In the genomic region with DNA sequence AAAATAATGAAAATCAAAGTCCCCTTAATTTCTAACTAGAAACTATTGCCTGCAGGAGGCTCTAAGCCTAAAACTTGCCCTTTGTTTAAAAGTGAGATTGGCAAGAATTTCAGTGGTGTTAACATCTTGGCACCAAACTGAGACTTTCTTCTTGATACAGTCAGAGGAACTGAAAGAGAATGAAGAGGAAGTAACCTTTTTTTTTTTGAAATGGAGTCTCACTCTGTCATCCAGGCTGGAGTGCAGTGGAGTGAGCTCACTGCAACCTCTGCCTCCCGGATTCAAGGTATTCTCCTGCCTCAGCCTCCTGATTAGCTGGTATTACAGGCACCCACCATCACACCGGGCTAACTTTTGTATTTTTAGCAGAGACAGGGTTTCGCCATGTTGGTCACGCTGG, we compare ENCODE assay signal across 8 cellular contexts.
DNase-seq lines count a peak whose midpoint lies in the region; ATAC-seq and TF ChIP-seq lines count a peak whose summit lies in the region.

No MANE protein-coding gene starts in this region.

- H3K4me1 Mint-ChIP-seq in nephron progenitor cell: peaks cover 14% of the 10 kb centered on the region

- H3K4me1 ChIP-seq in endocrine pancreas (ENCODE audit: control insufficient read depth, insufficient read depth, low read length): peaks cover 33% of the 10 kb centered on the region

- TF ChIP-seq POLR2A in erythroblast (IDR thresholded peaks at IDR 0.05; ENCODE audit: low read length): no peak

- H3K27ac Mint-ChIP-seq in nephron progenitor cell: no peak overlapping the region

- H3K9me3 Mint-ChIP-seq in nephron progenitor cell: peaks cover 10% of the 10 kb centered on the region

- H3K4me3 Mint-ChIP-seq in nephron progenitor cell: no peak overlapping the region

- H3K9ac ChIP-seq in endocrine pancreas (ENCODE audit: control insufficient read depth, insufficient read depth, low read length): no peak overlapping the region

- H3K27me3 Mint-ChIP-seq in nephron progenitor cell (ENCODE audit: low read depth, poor library complexity): no peaks in the 10 kb centered on the region

- peak overlapping the region; percentile 25 for H3K4me3 ChIP-seq in endocrine pancreas (ENCODE audit: control insufficient read depth, insufficient read depth, low read length)

- H3K9me3 ChIP-seq in endocrine pancreas (ENCODE audit: control insufficient read depth, low read length): no peaks in the 10 kb centered on the region

- H3K36me3 Mint-ChIP-seq in nephron progenitor cell (ENCODE audit: low read depth): peaks cover 11% of the 10 kb centered on the region

- no peaks in the 10 kb centered on the region for H3K36me3 ChIP-seq in endocrine pancreas (ENCODE audit: control insufficient read depth, insufficient read depth, low read length)

- DNase-seq in AML-193 (lab: John Stamatoyannopoulos, UW) (peak; percentile 61 to 63), erythroblast (lab: John Stamatoyannopoulos, UW) (no peak), nephron progenitor cell (no peak), COLO829 (ENCODE audit: low spot score) (no peak), NCI-H2029 (lab: John Stamatoyannopoulos, UW) (no peak)

- TF ChIP-seq CTCF in nephron progenitor cell (IDR thresholded peaks at IDR 0.05): no peak

- H3K27me3 ChIP-seq in endocrine pancreas (ENCODE audit: control insufficient read depth, insufficient read depth, low read length): no peaks in the 10 kb centered on the region

- ATAC-seq in GM21381 (IDR thresholded peaks at IDR 0.05; ENCODE audit: unreplicated experiment): peak; percentile 50
- peak; percentile 51 for ATAC-seq in HG03558 (IDR thresholded peaks at IDR 0.05; ENCODE audit: extremely low read depth, unreplicated experiment)

Comparison
In these comparisons a context has a peak if more than half of its experiments do, and no peak if none do; other contexts are left out.
1. DNase-seq: peak in AML-193 (2 of 2); none in erythroblast (0 of 2), nephron progenitor cell (single experiment), COLO829 (single experiment) and NCI-H2029 (single experiment).